ENCODE assay signal across 1 cellular context in genomic region chrX:67545772-67546495, GRCh38.
TF ChIP-seq lines count a peak whose summit lies in the region.

No MANE protein-coding gene starts in this region.

TF ChIP-seq in H1, 55 proteins besides CTCF, POLR2A, EP300 and RAD21:
- no peak for TF ChIP-seq YY1 (IDR thresholded peaks at IDR 0.05; ENCODE audit: low read depth, low read length)
- no peak for TF ChIP-seq CHD7 (IDR thresholded peaks at IDR 0.05; ENCODE audit: insufficient replicate concordance, low read length)
- no peak for TF ChIP-seq TEAD4 (IDR thresholded peaks at IDR 0.05; ENCODE audit: low read depth, low read length)
- no peak for TF ChIP-seq RNF2 (IDR thresholded peaks at IDR 0.05; ENCODE audit: borderline replicate concordance, low read depth, low read length, missing control alignments, poor library complexity, severe bottlenecking)
- TF ChIP-seq NRF1 (IDR thresholded peaks at IDR 0.05; ENCODE audit: low read depth, low read length) = no peak
- TF ChIP-seq CEBPB (IDR thresholded peaks at IDR 0.05; ENCODE audit: low read depth, low read length) = no peak
- TF ChIP-seq KDM4A (IDR thresholded peaks at IDR 0.05; ENCODE audit: low read depth, low read length, severe bottlenecking) = no peak
- no peak for TF ChIP-seq JUN (IDR thresholded peaks at IDR 0.05; ENCODE audit: low read depth, low read length)
- TF ChIP-seq RXRA (IDR thresholded peaks at IDR 0.05; ENCODE audit: insufficient read depth, low read depth, low read length) = no peak
- no peak for TF ChIP-seq NANOG (IDR thresholded peaks at IDR 0.05; ENCODE audit: insufficient read depth, low read depth, low read length, poor library complexity, severe bottlenecking)
- TF ChIP-seq BCL11A (IDR thresholded peaks at IDR 0.05; ENCODE audit: low read depth in 2 of 2, low read length in 2 of 2) = no peak
- TF ChIP-seq RFX5 (IDR thresholded peaks at IDR 0.05; ENCODE audit: borderline replicate concordance, low read depth, low read length) = no peak
- no peak for TF ChIP-seq ATF2 (IDR thresholded peaks at IDR 0.05; ENCODE audit: low read length)
